8 cellular contexts compared by ENCODE assay signal in the genomic region with DNA sequence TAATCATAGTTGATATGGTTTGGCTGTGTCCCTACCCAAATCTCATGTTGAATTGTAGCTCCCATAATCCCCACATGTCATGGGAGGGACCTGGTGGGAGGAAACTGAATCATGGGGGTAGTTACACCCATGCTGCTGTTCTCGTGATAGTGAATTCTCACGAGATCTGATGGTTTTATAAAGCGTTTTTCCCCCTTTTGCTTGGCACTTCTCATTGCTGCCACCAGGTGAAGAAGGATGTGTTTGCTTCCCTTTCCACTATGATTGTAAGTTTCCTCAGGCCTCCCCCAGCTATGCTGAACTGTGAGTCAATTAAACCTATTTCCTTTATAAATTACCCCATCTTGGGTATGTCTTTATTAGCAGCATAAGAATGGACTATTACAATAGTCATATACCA.
DNase-seq lines count a peak whose midpoint lies in the region; ATAC-seq, FAIRE-seq and TF ChIP-seq lines count a peak whose summit lies in the region.
"Not testable (repeated sequence)": the region's sequence is repeated elsewhere in the genome, so short reads cannot be mapped to it uniquely, and the experiment has no call there.

No MANE protein-coding gene starts in this region.

- H2AFZ ChIP-seq in GM23338; K562 (ENCODE audit: low read depth, low read length): not testable (repeated sequence)

- H3K9me3 Mint-ChIP-seq in GM23338, type B pancreatic cell: not testable (repeated sequence)

- not testable (repeated sequence) for H3F3A ChIP-seq in GM23338 (replicated peaks; ENCODE audit: low read depth)

- H3K4me3 Mint-ChIP-seq in GM23338, type B pancreatic cell: not testable (repeated sequence)

- CTCF ChIA-PET in AG04450 (lab: Charles Lee); K562 (lab: Yijun Ruan, JAX; ENCODE audit: low intra/inter-chr PET ratio): not testable (repeated sequence)

- DNase-seq in AG04450 (ENCODE audit: low read depth, low spot score); K562 (ENCODE audit: extremely low read depth in 1 of 4, low spot score in 3 of 4); choroid plexus epithelial cell (ENCODE audit: low read depth); fibroblast of mammary gland (ENCODE audit: low read depth); foreskin keratinocyte; type B pancreatic cell (ENCODE audit: extremely low spot score, unreplicated experiment): not testable (repeated sequence)
- DNase-seq in GM23338 (ENCODE audit: low spot score) (peak; percentile 46), KBM-7 (peak; percentile 2)

- not testable (repeated sequence) for H4K20me1 ChIP-seq in GM23338 (replicated peaks; ENCODE audit: insufficient read depth); K562 (replicated peaks; ENCODE audit: control insufficient read depth, insufficient read depth, low read length)

- not testable (repeated sequence) for FAIRE-seq in K562 (lab: Jason Lieb, UNC)

- H3K27ac Mint-ChIP-seq in GM23338, type B pancreatic cell: not testable (repeated sequence)

- H3K9me2 ChIP-seq in GM23338 (ENCODE audit: insufficient read depth): not testable (repeated sequence)

- in situ Hi-C loops in KBM-7 (cut with MboI; ENCODE audit: low pct_unique_long_range_greater_than_20kb, low sequenced_read_pairs); K562 (cut with MboI): not testable (repeated sequence)

- not testable (repeated sequence) for H3K27ac ChIP-seq in AG04450 (ENCODE audit: low read depth, low read length); GM23338 (ENCODE audit: low read depth); K562 (ENCODE audit: extremely low read depth, low read depth, low read length); foreskin keratinocyte

- not testable (repeated sequence) for H3K4me2 ChIP-seq in GM23338; K562 (ENCODE audit: insufficient read depth, low read length)

- not testable (repeated sequence) for TF ChIP-seq RAD21 in K562 (CRISPR knock-in tag; conservative IDR thresholded peaks at IDR 0.05 in 1 of 2, IDR thresholded peaks at IDR 0.05 in 1 of 2)

- POLR2A ChIA-PET in AG04450 (lab: Yijun Ruan, JAX); K562 (lab: Yijun Ruan, JAX): not testable (repeated sequence)

- H3K27me3 ChIP-seq in AG04450 (ENCODE audit: control insufficient read depth, insufficient read depth, low read length); GM23338 (ENCODE audit: insufficient read depth); K562 (ENCODE audit: control insufficient read depth in 2 of 2, insufficient read depth in 2 of 2, low read length in 2 of 2); foreskin keratinocyte: not testable (repeated sequence)

- H3K4me1 ChIP-seq in GM23338 (ENCODE audit: insufficient read depth); K562 (replicated peaks in 1 of 2; ENCODE audit: control insufficient read depth in 2 of 2, insufficient read depth in 2 of 2, low read length in 2 of 2); foreskin keratinocyte: not testable (repeated sequence)

- H3K9ac ChIP-seq in K562 (ENCODE audit: insufficient read depth in 1 of 2, low read depth in 2 of 2, low read length in 2 of 2): not testable (repeated sequence)

- not testable (repeated sequence) for BruUV-seq in K562 (replicated peaks; lab: Mats Ljungman, UMichigan)

- TF ChIP-seq EP300 in K562 (IDR thresholded peaks at IDR 0.05; ENCODE audit: low read length): not testable (repeated sequence)

- not testable (repeated sequence) for H3K36me3 ChIP-seq in GM23338 (ENCODE audit: insufficient read depth); K562 (ENCODE audit: control insufficient read depth, insufficient read depth, low read length)

- H3K4me3 ChIP-seq in AG04450 (ENCODE audit: low read depth, low read length); GM23338; K562; choroid plexus epithelial cell (ENCODE audit: low read depth, low read length); fibroblast of mammary gland (ENCODE audit: control insufficient read depth, low read depth, low read length): not testable (repeated sequence)

- TF ChIP-seq CTCF in AG04450 (IDR thresholded peaks at IDR 0.05; ENCODE audit: low read depth, low read length) (0 out of 2 replicates have a peak, but pooled peaks have one; percentile 20), GM23338 (conservative IDR thresholded peaks at IDR 0.05; ENCODE audit: low read depth in 2 of 2) (peak; percentile 31 to 39), choroid plexus epithelial cell (conservative IDR thresholded peaks at IDR 0.05; ENCODE audit: low read depth, low read length) (peak; percentile 20), fibroblast of mammary gland (conservative IDR thresholded peaks at IDR 0.05; ENCODE audit: control insufficient read depth, insufficient read depth, low read depth, low read length) (peak; percentile 2), foreskin keratinocyte (conservative IDR thresholded peaks at IDR 0.05) (peak; percentile 3), type B pancreatic cell (conservative IDR thresholded peaks at IDR 0.05) (peak; percentile 41)
- TF ChIP-seq CTCF in K562 (IDR thresholded peaks at IDR 0.05 in 2 of 3, conservative IDR thresholded peaks at IDR 0.05 in 1 of 3; ENCODE audit: insufficient read depth in 2 of 3, low read depth in 1 of 3, low read length in 3 of 3): not testable (repeated sequence)

- not testable (repeated sequence) for ATAC-seq in GM23338, K562, foreskin keratinocyte

- intact Hi-C loops in K562 (cut with micrococcal nuclease): not testable (repeated sequence)

- 0% methylated on average over 3 of the region's 3 CpGs for WGBS in K562 (ENCODE audit: insufficient coverage, low coverage, missing lambda C conversion rate)

- H3K36me3 Mint-ChIP-seq in GM23338 (ENCODE audit: low read depth); type B pancreatic cell: not testable (repeated sequence)

- H3K79me2 ChIP-seq in GM23338 (replicated peaks; ENCODE audit: insufficient read depth); K562 (ENCODE audit: control insufficient read depth, insufficient read depth, low read length): not testable (repeated sequence)

- not testable (repeated sequence) for H3K27me3 Mint-ChIP-seq in GM23338 (ENCODE audit: insufficient read depth, low read depth, poor library complexity); type B pancreatic cell

- TF ChIP-seq POLR2A in K562 (conservative IDR thresholded peaks at IDR 0.05): not testable (repeated sequence)

- H3K9me1 ChIP-seq in K562 (ENCODE audit: control insufficient read depth, insufficient read depth, low read length): not testable (repeated sequence)

- not testable (repeated sequence) for H3K9me3 ChIP-seq in AG04450 (ENCODE audit: control insufficient read depth, insufficient read depth, low read length); K562 (replicated peaks; ENCODE audit: control insufficient read depth, insufficient read depth, low read depth, low read length)

- peaks cover 24% of the 10 kb centered on the region for H3K4me1 Mint-ChIP-seq in GM23338
- not testable (repeated sequence) for H3K4me1 Mint-ChIP-seq in type B pancreatic cell (ENCODE audit: unreplicated experiment)

TF ChIP-seq in K562, 482 proteins besides CTCF, POLR2A, EP300 and RAD21:
- peak; percentile 63; the same call in 1 of the 2 replicates for TF ChIP-seq CHD2 (IDR thresholded peaks at IDR 0.05; ENCODE audit: low read depth, low read length)
